Comparison of ENCODE assay signal across 8 cellular contexts in the genomic region with DNA sequence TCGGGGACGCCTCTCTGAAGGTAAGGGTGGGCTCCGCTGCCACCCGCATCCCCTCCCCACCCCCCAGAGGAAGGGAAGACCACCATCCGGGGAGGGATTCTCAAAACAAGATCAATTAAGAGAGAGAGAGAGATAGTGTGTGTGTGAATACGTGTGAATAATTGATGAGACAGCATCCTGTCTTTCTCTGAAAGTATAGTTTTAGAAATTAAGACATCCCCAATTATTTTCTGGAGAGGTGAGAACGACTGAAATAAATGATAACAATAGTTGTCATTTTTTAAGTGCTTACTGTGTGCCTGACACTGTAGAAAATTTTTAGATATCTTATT. TPM values are rescaled to one million over a fixed set of nuclear protein-coding genes. Genes with fewer than 3 reads are reported as not detected.
DNase-seq lines count a peak whose midpoint lies in the region; ATAC-seq, FAIRE-seq and TF ChIP-seq lines count a peak whose summit lies in the region.

No MANE protein-coding gene starts in this region.

- peaks cover 54% of the 10 kb centered on the region for H3K4me1 Mint-ChIP-seq in activated naive CD4-positive, alpha-beta T cell treated with anti-CD3 and anti-CD28 coated beads, Interleukin-2, amount 10 ng/mL, durations not matched to agents 7 days and 5 days
- H3K4me1 Mint-ChIP-seq in activated T-cell treated with anti-CD3 and anti-CD28 coated beads, Interleukin-2, amount 50 U/mL, for 4 hours (ENCODE audit: low read depth): peaks cover 46% of the 10 kb centered on the region
- H3K4me1 Mint-ChIP-seq in type B pancreatic cell (ENCODE audit: unreplicated experiment): no peaks in the 10 kb centered on the region

- peaks cover 34% of the 10 kb centered on the region for H3K36me3 Mint-ChIP-seq in activated naive CD4-positive, alpha-beta T cell treated with anti-CD3 and anti-CD28 coated beads, Interleukin-2, amount 10 ng/mL, durations not matched to agents 7 days and 5 days
- H3K36me3 Mint-ChIP-seq in activated T-cell treated with anti-CD3 and anti-CD28 coated beads, Interleukin-2, amount 50 U/mL, for 4 hours (ENCODE audit: insufficient read depth): peaks cover 2% of the 10 kb centered on the region
- no peaks in the 10 kb centered on the region for H3K36me3 Mint-ChIP-seq in type B pancreatic cell

- FAIRE-seq in kidney (lab: Jason Lieb, UNC): no peak

- no peaks in the 10 kb centered on the region for H3K36me3 ChIP-seq in kidney (ENCODE audit: control insufficient read depth in 1 of 2, insufficient read depth in 2 of 2, low read length in 2 of 2)

- no peaks in the 10 kb centered on the region for H3K9me3 ChIP-seq in kidney (ENCODE audit: control insufficient read depth in 1 of 2, low read length in 2 of 2)

- CTCF ChIA-PET in activated naive CD4-positive, alpha-beta T cell treated with anti-CD3 and anti-CD28 coated beads, Interleukin-2, amount 10 ng/mL, durations not matched to agents 7 days and 5 days (lab: Charles Lee): interaction anchor here (0.5 to 5.1 kb wide), 26 partner anchors 11 to 154 kb away, joined by 3 to 56 read pairs (median 5); partner anchors contain the start of gene IL18RAP

- H3K9me3 Mint-ChIP-seq in activated naive CD4-positive, alpha-beta T cell treated with anti-CD3 and anti-CD28 coated beads, Interleukin-2, amount 10 ng/mL, durations not matched to agents 7 days and 5 days: no peaks in the 10 kb centered on the region
- no peaks in the 10 kb centered on the region for H3K9me3 Mint-ChIP-seq in activated T-cell treated with anti-CD3 and anti-CD28 coated beads, Interleukin-2, amount 50 U/mL, for 4 hours
- H3K9me3 Mint-ChIP-seq in type B pancreatic cell: no peaks in the 10 kb centered on the region

- H3K27me3 Mint-ChIP-seq in activated naive CD4-positive, alpha-beta T cell treated with anti-CD3 and anti-CD28 coated beads, Interleukin-2, amount 10 ng/mL, durations not matched to agents 7 days and 5 days: peaks cover 4% of the 10 kb centered on the region
- no peaks in the 10 kb centered on the region for H3K27me3 Mint-ChIP-seq in activated T-cell treated with anti-CD3 and anti-CD28 coated beads, Interleukin-2, amount 50 U/mL, for 4 hours (ENCODE audit: low read depth)
- H3K27me3 Mint-ChIP-seq in type B pancreatic cell: peaks cover 26% of the 10 kb centered on the region

- peak overlapping the region; percentile 60 to 80 for H3K4me3 ChIP-seq in kidney (ENCODE audit: low read length in 2 of 2)

- H3K4me1 ChIP-seq in kidney (ENCODE audit: control insufficient read depth in 1 of 2, insufficient read depth in 1 of 2, low read depth in 1 of 2, low read length in 2 of 2): no peaks in the 10 kb centered on the region

- peak overlapping the region; percentile 87 to 91 for H3K9ac ChIP-seq in kidney (ENCODE audit: low read length in 2 of 2)

- peak; percentile 13 to 23 for ATAC-seq in activated T-cell treated with anti-CD3 and anti-CD28 coated beads, Interleukin-2, amount 50 U/mL, for 4 hours

- no peak for DNase-seq in activated naive CD4-positive, alpha-beta T cell treated with anti-CD3 and anti-CD28 coated beads, Interleukin-2, amount 10 ng/mL, durations not matched to agents 7 days and 5 days
- no peak for DNase-seq in activated naive CD4-positive, alpha-beta T cell treated with anti-CD3 and anti-CD28 coated beads, Interleukin-2, amount 50 U/mL, for 16 hours
- DNase-seq in activated T-cell treated with anti-CD3 and anti-CD28 coated beads, Interleukin-2, amount 50 U/mL, for 4 hours: no peak
- DNase-seq in kidney (no peak), type B pancreatic cell (ENCODE audit: extremely low spot score, unreplicated experiment) (no peak), amygdala (lab: John Stamatoyannopoulos, UW) (no peak), head of caudate nucleus (no peak), NCI-H524 treated with DMSO at 0.1 percent for 48 hours (lab: John Stamatoyannopoulos, UW) (no peak)

- H3K4me3 Mint-ChIP-seq in activated naive CD4-positive, alpha-beta T cell treated with anti-CD3 and anti-CD28 coated beads, Interleukin-2, amount 10 ng/mL, durations not matched to agents 7 days and 5 days: peak overlapping the region; percentile 100
- H3K4me3 Mint-ChIP-seq in activated T-cell treated with anti-CD3 and anti-CD28 coated beads, Interleukin-2, amount 50 U/mL, for 4 hours: peak overlapping the region; percentile 98
- peak overlapping the region; percentile 92 for H3K4me3 Mint-ChIP-seq in type B pancreatic cell

- peak overlapping the region; percentile 95 for H3K27ac Mint-ChIP-seq in activated naive CD4-positive, alpha-beta T cell treated with anti-CD3 and anti-CD28 coated beads, Interleukin-2, amount 10 ng/mL, durations not matched to agents 7 days and 5 days
- peak overlapping the region; percentile 79 for H3K27ac Mint-ChIP-seq in type B pancreatic cell

- TF ChIP-seq CTCF in kidney (IDR thresholded peaks at IDR 0.05; ENCODE audit: borderline replicate concordance, extremely low read depth, insufficient read depth): no peak
- no peak for TF ChIP-seq CTCF in type B pancreatic cell (conservative IDR thresholded peaks at IDR 0.05)

- intact Hi-C loops in kidney (cut with DNase I) (no loop called here), head of caudate nucleus (cut with DNase I) (no loop called here)

- no peak overlapping the region for H3K27ac ChIP-seq in kidney (ENCODE audit: low read depth in 2 of 2, low read length in 2 of 2)

RNA-seq across cellular contexts. Expression of gene IL18R1, which starts 0.8 kb away (rescaled TPM):
- total RNA-seq in activated T-cell treated with anti-CD3 and anti-CD28 coated beads, Interleukin-2, amount 50 U/mL, for 4 hours: 10 to 100 TPM; 15.7 to 19.3 (median 17.9) TPM
- total RNA-seq in kidney: 14.9 TPM
- 3.6 TPM for polyA plus RNA-seq in kidney (ENCODE audit: insufficient read depth, low read depth, low replicate concordance)
- total RNA-seq in type B pancreatic cell (ENCODE audit: low replicate concordance): 5.8 and 9.8 TPM in 2 replicates

RNA-seq across cellular contexts. Expression of gene IL1RL1, which starts 45.0 kb away (rescaled TPM):
- total RNA-seq in activated T-cell treated with anti-CD3 and anti-CD28 coated beads, Interleukin-2, amount 50 U/mL, for 4 hours: under 1 TPM; 0.26 to 0.58 (median 0.38) TPM
- total RNA-seq in kidney (32.3 TPM), type B pancreatic cell (ENCODE audit: low replicate concordance) (not detected in 2 replicates)
- polyA plus RNA-seq in kidney (ENCODE audit: insufficient read depth, low read depth, low replicate concordance): 102 TPM

Comparison
In these comparisons a context has a peak if more than half of its experiments do, and no peak if none do; other contexts are left out.
1. RNA of gene IL1RL1, which starts 45.0 kb away (total RNA-seq): 32.3 TPM in kidney (single experiment); not detected in type B pancreatic cell and 0.26 to 0.58 TPM in activated T-cell treated with anti-CD3 and anti-CD28 coated beads, Interleukin-2, amount 50 U/mL, for 4 hours; every median in the first group is over 10 times any median in the second.
2. Peak in every context shown above with its lines, with median percentiles within 50 percentile points of each other: H3K4me3 Mint-ChIP-seq.